ENCODE assay signal across 8 cellular contexts in the genomic region with DNA sequence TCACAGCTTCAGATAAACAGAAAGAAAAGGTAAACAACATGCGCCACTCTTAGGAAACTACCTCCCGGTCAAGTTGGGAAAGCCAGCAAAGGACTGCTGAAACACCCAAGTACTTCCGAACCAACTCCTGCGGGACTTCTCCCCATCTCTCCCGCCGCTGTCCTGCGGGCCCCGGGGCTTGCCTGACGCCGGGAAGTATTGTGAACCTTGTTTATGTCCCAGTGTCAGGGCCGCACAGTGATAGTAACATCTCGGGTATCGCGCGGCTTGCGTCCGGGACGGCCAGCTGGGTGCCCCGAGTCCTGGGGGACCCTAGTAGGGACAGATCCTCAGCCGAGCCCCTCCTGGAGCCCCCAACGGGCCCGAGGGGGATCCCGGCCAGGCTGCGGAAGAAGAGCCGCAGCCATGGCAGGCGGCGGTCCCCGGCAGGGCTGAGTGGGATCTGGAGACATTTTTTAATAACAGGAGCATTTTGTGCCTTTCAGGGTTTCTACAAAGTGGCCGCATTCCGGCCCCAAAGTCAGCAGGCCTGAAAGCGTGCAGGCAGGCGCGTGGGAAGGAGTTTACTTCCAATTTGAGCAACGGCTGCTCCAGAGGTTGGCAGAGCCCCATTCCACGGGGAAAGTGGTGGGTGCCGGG. TPM values are rescaled to one million over a fixed set of nuclear protein-coding genes. Genes with fewer than 3 reads are reported as not detected.
A peak's percentile ranks its signal among the peaks of the same experiment; 100 is the strongest.
DNase-seq lines count a peak whose midpoint lies in the region; ATAC-seq, FAIRE-seq and TF ChIP-seq lines count a peak whose summit lies in the region.

No MANE protein-coding gene starts in this region.

- no peaks in the 10 kb centered on the region for H3K9me3 ChIP-seq in BLaER1 treated with 17β-estradiol and CSF1 and Interleukin-3, amounts not matched to agents 10 nM and 100 nM (replicated peaks in 1 of 11)

- FAIRE-seq in HTR-8/SVneo (lab: Jason Lieb, UNC) = no peak

- peaks cover 23 to 33% (median 27%) of the 10 kb centered on the region in 10 experiments for H3K4me1 ChIP-seq in BLaER1 treated with 17β-estradiol and CSF1 and Interleukin-3, amounts not matched to agents 10 nM and 100 nM

- H4K20me1 ChIP-seq in BLaER1 treated with 17β-estradiol and CSF1 and Interleukin-3, amounts not matched to agents 10 nM and 100 nM = peaks cover 32 to 45% (median 38%) of the 10 kb centered on the region in 11 experiments; a peak in 19 of 22 replicates

- peak overlapping the region; percentile 88 for H3K27ac Mint-ChIP-seq in T-helper 1 cell treated with Interleukin-12 subunit alpha and Interleukin-12 subunit beta and Interleukin-4 antibody, amounts not matched to agents 30 μg/mL and 1 μg/mL, for 36 hours
- peak overlapping the region; percentile 95 to 99 (median 98) for H3K27ac Mint-ChIP-seq in brain

- H3K9ac ChIP-seq in BLaER1 treated with 17β-estradiol and CSF1 and Interleukin-3, amounts not matched to agents 10 nM and 100 nM = peak overlapping the region; percentile 93 to 99 (median 97)

- H3K27me3 ChIP-seq in BLaER1 treated with 17β-estradiol and CSF1 and Interleukin-3, amounts not matched to agents 10 nM and 100 nM = no peaks in the 10 kb centered on the region

- peak overlapping the region; percentile 96 for H3K4me3 Mint-ChIP-seq in T-helper 1 cell treated with Interleukin-12 subunit alpha and Interleukin-12 subunit beta and Interleukin-4 antibody, amounts not matched to agents 30 μg/mL and 1 μg/mL, for 36 hours
- H3K4me3 Mint-ChIP-seq in brain = peak overlapping the region; percentile 96 to 100 (median 99)

- peak overlapping the region; percentile 83 to 98 (median 93) for H3K4me3 ChIP-seq in BLaER1 treated with 17β-estradiol and CSF1 and Interleukin-3, amounts not matched to agents 10 nM and 100 nM
- H3K4me3 ChIP-seq in skin epidermis = peak overlapping the region; percentile 54 to 97 (median 83)

- peaks cover 7% of the 10 kb centered on the region for H3K36me3 Mint-ChIP-seq in T-helper 1 cell treated with Interleukin-12 subunit alpha and Interleukin-12 subunit beta and Interleukin-4 antibody, amounts not matched to agents 30 μg/mL and 1 μg/mL, for 36 hours (ENCODE audit: low read depth)
- H3K36me3 Mint-ChIP-seq in brain = peaks cover 20% of the 10 kb centered on the region

- peak; percentile 34 for ATAC-seq in GM19397 (IDR thresholded peaks at IDR 0.05; ENCODE audit: unreplicated experiment)
- no peak for ATAC-seq in HG02763 (IDR thresholded peaks at IDR 0.05; ENCODE audit: unreplicated experiment)

- peak overlapping the region; percentile 88 to 98 (median 96) for H3K27ac ChIP-seq in BLaER1 treated with 17β-estradiol and CSF1 and Interleukin-3, amounts not matched to agents 10 nM and 100 nM
- H3K27ac ChIP-seq in skin epidermis = peak overlapping the region; percentile 85 to 99 (median 97)

- peak in 1 of 2 experiments; percentile 2 for TF ChIP-seq CTCF in brain (conservative IDR thresholded peaks at IDR 0.05)

- no peaks in the 10 kb centered on the region for H3K27me3 Mint-ChIP-seq in T-helper 1 cell treated with Interleukin-12 subunit alpha and Interleukin-12 subunit beta and Interleukin-4 antibody, amounts not matched to agents 30 μg/mL and 1 μg/mL, for 36 hours (ENCODE audit: low read depth)
- H3K27me3 Mint-ChIP-seq in brain = no peaks in the 10 kb centered on the region

- H3K4me2 ChIP-seq in BLaER1 treated with 17β-estradiol and CSF1 and Interleukin-3, amounts not matched to agents 10 nM and 100 nM = peak overlapping the region; percentile 78 to 93 (median 87)

- H3K9me3 Mint-ChIP-seq in T-helper 1 cell treated with Interleukin-12 subunit alpha and Interleukin-12 subunit beta and Interleukin-4 antibody, amounts not matched to agents 30 μg/mL and 1 μg/mL, for 36 hours = no peaks in the 10 kb centered on the region
- no peaks in the 10 kb centered on the region for H3K9me3 Mint-ChIP-seq in brain

- DNase-seq in HTR-8/SVneo (ENCODE audit: insufficient read length, low spot score) (peak; percentile 42), iPS-NIHi7 (ENCODE audit: extremely low spot score) (peak; percentile 59)

- peaks cover 21% of the 10 kb centered on the region for H3K4me1 Mint-ChIP-seq in T-helper 1 cell treated with Interleukin-12 subunit alpha and Interleukin-12 subunit beta and Interleukin-4 antibody, amounts not matched to agents 30 μg/mL and 1 μg/mL, for 36 hours (ENCODE audit: low read depth)
- peaks cover 52% of the 10 kb centered on the region for H3K4me1 Mint-ChIP-seq in brain

- peaks cover 12 to 37% (median 26%) of the 10 kb centered on the region in 11 experiments; a peak in 20 of 22 replicates for H3K36me3 ChIP-seq in BLaER1 treated with 17β-estradiol and CSF1 and Interleukin-3, amounts not matched to agents 10 nM and 100 nM

RNA-seq across cellular contexts. Expression of a gene that starts 0.7 kb away (rescaled TPM):
- 13.0 TPM for polyA plus RNA-seq in brain (ENCODE audit: insufficient read depth, low read depth, low replicate concordance)

RNA-seq across cellular contexts. Expression of a gene that starts 26.8 kb away (rescaled TPM):
- not detected for polyA plus RNA-seq in brain (ENCODE audit: insufficient read depth, low read depth, low replicate concordance)

RNA-seq across cellular contexts. Expression of a gene that starts 50.8 kb away (rescaled TPM):
- polyA plus RNA-seq in brain (ENCODE audit: insufficient read depth, low read depth, low replicate concordance) = 12.8 TPM
